ENCODE assay signal across 24 cellular contexts in the genomic region with DNA sequence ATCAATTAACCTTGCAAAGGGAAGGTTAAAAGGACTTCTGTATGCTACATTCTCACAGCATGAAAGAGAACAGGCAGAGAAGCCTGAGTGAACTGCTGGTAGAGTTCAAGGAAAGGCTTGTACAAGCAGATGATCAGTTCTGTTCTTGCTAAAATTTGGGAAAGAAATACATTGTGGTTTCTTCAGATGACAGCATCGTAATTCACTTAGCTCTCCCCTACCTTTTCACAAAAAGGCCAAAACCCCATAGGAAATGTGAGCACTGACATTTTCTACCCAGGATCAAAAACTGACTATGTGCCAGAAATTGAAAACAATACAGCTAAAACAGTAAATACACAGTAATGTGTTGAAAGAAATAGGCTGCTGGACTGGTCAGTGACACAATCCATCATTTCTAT.
DNase-seq lines count a peak whose midpoint lies in the region; ATAC-seq lines count a peak whose summit lies in the region.
"Had no signal": no experiment of that assay in that cellular context is flagged by ENCODE, and none has a peak within 500 bp of the region (broad histone marks: within the 10 kb centered on the region; RNA-seq: fewer than 3 reads in every experiment).

No MANE protein-coding gene starts in this region.

- ATAC-seq in HG03565 (IDR thresholded peaks at IDR 0.05; ENCODE audit: unreplicated experiment) = no peak
- no peak for ATAC-seq in GM21619 (IDR thresholded peaks at IDR 0.05; ENCODE audit: unreplicated experiment)
- ATAC-seq: activated T-cell treated with anti-CD3 and anti-CD28 coated beads, Interleukin-2, amount 50 U/mL, for 4 hours; left lung; right lobe of liver; T-cell had no signal

- peak; percentile 87 for DNase-seq in NCI-H69 (lab: John Stamatoyannopoulos, UW)
- peak; percentile 83 for DNase-seq in cerebellar cortex (ENCODE audit: low spot score)
- peak; percentile 47 for DNase-seq in left kidney (ENCODE audit: low read depth, low spot score)
- no peak for DNase-seq in amniotic stem cell (lab: John Stamatoyannopoulos, UW)
- no peak for DNase-seq in NCI-H510A treated with DMSO at 0.1 percent for 48 hours (lab: John Stamatoyannopoulos, UW)
- DNase-seq: activated B cell treated with CpG ODN at 0.5 μM for 24 hours; activated CD4-positive, alpha-beta T cell treated with anti-CD3 and anti-CD28 coated beads, Interleukin-2, amount 10 ng/mL, durations not matched to agents 7 days and 5 days; activated gamma-delta T cell treated with Interleukin-2 at 50 U/mL for 16 hours; activated T-cell treated with anti-CD3 and anti-CD28 coated beads, Interleukin-2, amount 50 U/mL, for 4 hours; DMS53; GDM1; glutamatergic neuron; left lung; mesendoderm; NCI-H1436 treated with DMSO at 0.1 percent for 48 hours; NCI-H774; right lobe of liver; stimulated activated CD4-positive, alpha-beta T cell treated with anti-CD3 and anti-CD28 coated beads, Interleukin-12 subunit alpha, Interleukin-12 subunit beta, amount 100 ng/mL, for 4 hours; stimulated activated CD4-positive, alpha-beta T cell treated with anti-CD3 and anti-CD28 coated beads, Interleukin-2, amount 100 ng/mL, for 48 hours; stomach; T-cell; thyroid gland had no signal

Comparison
In these comparisons a context has a peak if more than half of its experiments do, and no peak if none do; other contexts are left out.
1. DNase-seq: peak in NCI-H69 (single experiment), cerebellar cortex (single experiment) and left kidney (single experiment); none in amniotic stem cell (single experiment) and NCI-H510A treated with DMSO at 0.1 percent for 48 hours (single experiment).